Comparison of ENCODE assay signal across 1 cellular context in the genomic region with DNA sequence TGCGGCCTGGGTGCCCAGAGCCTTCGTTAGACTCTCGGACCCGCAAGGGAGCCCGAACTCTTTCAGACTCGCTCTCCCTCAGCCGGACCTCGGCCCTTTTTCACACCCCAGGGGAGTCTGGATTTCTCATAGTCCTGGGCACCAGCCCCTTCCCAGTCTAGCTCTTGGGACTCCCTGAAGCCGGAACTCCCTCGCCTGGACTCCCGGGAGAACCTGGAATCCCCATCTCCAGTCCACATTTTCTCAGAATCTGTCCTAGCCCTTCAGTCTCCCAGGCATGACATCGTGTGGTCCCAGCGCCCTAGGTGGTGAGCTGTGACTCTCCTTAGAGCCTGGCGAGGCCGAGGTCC.
TF ChIP-seq lines count a peak whose summit lies in the region.

No MANE protein-coding gene starts in this region.

TF ChIP-seq in GM23338, 12 proteins besides CTCF, POLR2A, EP300 and RAD21 (continued from another document):
- TF ChIP-seq, protein P1, sequence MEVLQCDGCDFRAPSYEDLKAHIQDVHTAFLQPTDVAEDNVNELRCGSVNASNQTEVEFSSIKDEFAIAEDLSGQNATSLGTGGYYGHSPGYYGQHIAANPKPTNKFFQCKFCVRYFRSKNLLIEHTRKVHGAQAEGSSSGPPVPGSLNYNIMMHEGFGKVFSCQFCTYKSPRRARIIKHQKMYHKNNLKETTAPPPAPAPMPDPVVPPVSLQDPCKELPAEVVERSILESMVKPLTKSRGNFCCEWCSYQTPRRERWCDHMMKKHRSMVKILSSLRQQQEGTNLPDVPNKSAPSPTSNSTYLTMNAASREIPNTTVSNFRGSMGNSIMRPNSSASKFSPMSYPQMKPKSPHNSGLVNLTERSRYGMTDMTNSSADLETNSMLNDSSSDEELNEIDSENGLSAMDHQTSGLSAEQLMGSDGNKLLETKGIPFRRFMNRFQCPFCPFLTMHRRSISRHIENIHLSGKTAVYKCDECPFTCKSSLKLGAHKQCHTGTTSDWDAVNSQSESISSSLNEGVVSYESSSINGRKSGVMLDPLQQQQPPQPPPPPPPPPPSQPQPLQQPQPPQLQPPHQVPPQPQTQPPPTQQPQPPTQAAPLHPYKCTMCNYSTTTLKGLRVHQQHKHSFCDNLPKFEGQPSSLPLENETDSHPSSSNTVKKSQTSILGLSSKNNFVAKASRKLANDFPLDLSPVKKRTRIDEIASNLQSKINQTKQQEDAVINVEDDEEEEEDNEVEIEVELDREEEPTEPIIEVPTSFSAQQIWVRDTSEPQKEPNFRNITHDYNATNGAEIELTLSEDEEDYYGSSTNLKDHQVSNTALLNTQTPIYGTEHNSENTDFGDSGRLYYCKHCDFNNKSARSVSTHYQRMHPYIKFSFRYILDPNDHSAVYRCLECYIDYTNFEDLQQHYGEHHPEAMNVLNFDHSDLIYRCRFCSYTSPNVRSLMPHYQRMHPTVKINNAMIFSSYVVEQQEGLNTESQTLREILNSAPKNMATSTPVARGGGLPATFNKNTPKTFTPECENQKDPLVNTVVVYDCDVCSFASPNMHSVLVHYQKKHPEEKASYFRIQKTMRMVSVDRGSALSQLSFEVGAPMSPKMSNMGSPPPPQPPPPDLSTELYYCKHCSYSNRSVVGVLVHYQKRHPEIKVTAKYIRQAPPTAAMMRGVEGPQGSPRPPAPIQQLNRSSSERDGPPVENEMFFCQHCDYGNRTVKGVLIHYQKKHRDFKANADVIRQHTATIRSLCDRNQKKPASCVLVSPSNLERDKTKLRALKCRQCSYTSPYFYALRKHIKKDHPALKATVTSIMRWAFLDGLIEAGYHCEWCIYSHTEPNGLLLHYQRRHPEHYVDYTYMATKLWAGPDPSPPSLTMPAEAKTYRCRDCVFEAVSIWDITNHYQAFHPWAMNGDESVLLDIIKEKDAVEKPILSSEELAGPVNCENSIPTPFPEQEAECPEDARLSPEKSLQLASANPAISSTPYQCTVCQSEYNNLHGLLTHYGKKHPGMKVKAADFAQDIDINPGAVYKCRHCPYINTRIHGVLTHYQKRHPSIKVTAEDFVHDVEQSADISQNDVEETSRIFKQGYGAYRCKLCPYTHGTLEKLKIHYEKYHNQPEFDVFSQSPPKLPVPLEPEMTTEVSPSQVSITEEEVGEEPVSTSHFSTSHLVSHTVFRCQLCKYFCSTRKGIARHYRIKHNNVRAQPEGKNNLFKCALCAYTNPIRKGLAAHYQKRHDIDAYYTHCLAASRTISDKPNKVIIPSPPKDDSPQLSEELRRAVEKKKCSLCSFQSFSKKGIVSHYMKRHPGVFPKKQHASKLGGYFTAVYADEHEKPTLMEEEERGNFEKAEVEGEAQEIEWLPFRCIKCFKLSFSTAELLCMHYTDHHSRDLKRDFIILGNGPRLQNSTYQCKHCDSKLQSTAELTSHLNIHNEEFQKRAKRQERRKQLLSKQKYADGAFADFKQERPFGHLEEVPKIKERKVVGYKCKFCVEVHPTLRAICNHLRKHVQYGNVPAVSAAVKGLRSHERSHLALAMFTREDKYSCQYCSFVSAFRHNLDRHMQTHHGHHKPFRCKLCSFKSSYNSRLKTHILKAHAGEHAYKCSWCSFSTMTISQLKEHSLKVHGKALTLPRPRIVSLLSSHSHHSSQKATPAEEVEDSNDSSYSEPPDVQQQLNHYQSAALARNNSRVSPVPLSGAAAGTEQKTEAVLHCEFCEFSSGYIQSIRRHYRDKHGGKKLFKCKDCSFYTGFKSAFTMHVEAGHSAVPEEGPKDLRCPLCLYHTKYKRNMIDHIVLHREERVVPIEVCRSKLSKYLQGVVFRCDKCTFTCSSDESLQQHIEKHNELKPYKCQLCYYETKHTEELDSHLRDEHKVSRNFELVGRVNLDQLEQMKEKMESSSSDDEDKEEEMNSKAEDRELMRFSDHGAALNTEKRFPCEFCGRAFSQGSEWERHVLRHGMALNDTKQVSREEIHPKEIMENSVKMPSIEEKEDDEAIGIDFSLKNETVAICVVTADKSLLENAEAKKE (CRISPR knock-in tag; IDR thresholded peaks at IDR 0.05): no peak
